9 cellular contexts compared by ENCODE assay signal in the genomic region with DNA sequence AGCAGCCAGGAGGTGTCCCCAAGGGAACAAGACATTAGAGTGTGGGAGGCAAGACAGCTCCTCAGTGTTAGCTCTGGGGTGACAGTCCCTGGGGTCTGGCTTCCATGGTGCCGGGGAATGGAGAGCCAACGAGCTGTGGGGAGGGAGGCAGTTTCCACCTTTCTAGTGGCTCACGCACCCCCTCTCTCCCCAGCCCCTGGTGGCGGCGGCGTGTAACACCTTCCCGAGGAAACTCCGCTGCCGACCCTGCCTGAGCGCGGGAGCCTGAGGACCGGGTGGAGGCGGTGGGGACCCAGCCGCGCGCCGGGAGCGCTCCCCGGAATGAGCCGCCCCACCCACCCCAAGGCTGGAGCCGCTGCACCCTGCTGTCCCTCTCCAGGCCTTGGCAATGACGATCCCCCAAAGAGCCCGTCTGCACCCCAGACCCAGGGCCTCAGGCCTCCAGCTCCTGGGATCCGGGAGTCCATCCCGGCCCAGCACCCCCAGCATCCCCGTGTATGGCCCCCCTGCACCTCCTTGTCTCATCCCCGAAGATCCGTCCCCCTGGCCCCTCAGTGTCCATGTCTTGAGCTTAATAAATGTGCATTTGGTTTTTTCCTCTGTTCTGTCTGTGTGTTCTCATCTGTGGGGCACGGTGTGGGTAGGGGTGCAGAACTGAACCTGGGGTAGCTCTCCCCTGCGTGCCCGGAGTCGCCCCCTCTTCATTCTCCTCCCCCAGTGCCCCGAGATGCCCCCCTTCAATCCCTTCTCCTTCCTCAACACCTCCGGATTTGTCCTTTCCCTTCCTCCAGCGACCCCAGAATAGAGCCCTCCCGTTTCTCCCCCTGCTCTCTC. TPM values are rescaled to one million over a fixed set of nuclear protein-coding genes. Genes with fewer than 3 reads are reported as not detected.
DNase-seq lines count a peak whose midpoint lies in the region; ATAC-seq and TF ChIP-seq lines count a peak whose summit lies in the region.
"Had no signal": no experiment of that assay in that cellular context is flagged by ENCODE, and none has a peak within 500 bp of the region (broad histone marks: within the 10 kb centered on the region; RNA-seq: fewer than 3 reads in every experiment).

No MANE protein-coding gene starts in this region.

- 0 to 1% methylated on average over 11 to 17 of the region's 36 CpGs for WGBS in esophagus squamous epithelium, 2 donors

- intact Hi-C loops in esophagus squamous epithelium (cut with DNase I), result no loop called here
- intact Hi-C loops in tibial artery (cut with DNase I; ENCODE audit: low total_unique reads), result no loop called here

- peak in 1 of 4 donors; percentile 7 for TF ChIP-seq POLR2A in esophagus squamous epithelium (IDR thresholded peaks at IDR 0.05)

- H3K27me3 ChIP-seq in esophagus squamous epithelium (peaks cover 0 to 35% (median 3%) of the 10 kb centered on the region in 4 donors), tibial artery (peaks cover 0 to 42% of the 10 kb centered on the region in 2 donors)

- peak; percentile 41 for ATAC-seq in omental fat pad (ENCODE audit: low FRiP score)
- ATAC-seq in GM19455 (IDR thresholded peaks at IDR 0.05; ENCODE audit: unreplicated experiment), result no peak

- H3K27ac ChIP-seq in esophagus squamous epithelium (peak overlapping the region; percentile 78 to 90 (median 84)), tibial artery (peak overlapping the region; percentile 57 to 58)

- TF ChIP-seq CTCF in esophagus squamous epithelium (IDR thresholded peaks at IDR 0.05) (peak; percentile 29 to 67 (median 58)), omental fat pad (IDR thresholded peaks at IDR 0.05) (no peak), tibial artery (IDR thresholded peaks at IDR 0.05) (peak; percentile 36 to 43)

- H3K36me3 ChIP-seq in esophagus squamous epithelium, result peaks cover 0 to 22% (median 0%) of the 10 kb centered on the region in 3 donors
- H3K36me3 ChIP-seq in tibial artery, result peaks cover 0 to 10% (median 4%) of the 10 kb centered on the region in 3 donors

- DNase-seq in GM19238 (ENCODE audit: insufficient read length, low spot score), result peak; percentile 70
- peak; percentile 44 for DNase-seq in NCI-H2171 treated with DMSO at 0.1 percent for 48 hours (lab: John Stamatoyannopoulos, UW)
- DNase-seq in activated CD8-positive, alpha-beta memory T cell treated with anti-CD3 and anti-CD28 coated beads, Interleukin-2, amount 50 U/mL, for 4 hours, result peak; percentile 77
- no peak for DNase-seq in esophagus squamous epithelium (lab: John Stamatoyannopoulos, UW)
- DNase-seq in omental fat pad (ENCODE audit: low spot score), result no peak
- no peak for DNase-seq in tibial artery
- DNase-seq in NCI-H2029 (lab: John Stamatoyannopoulos, UW), result no peak

- peak overlapping the region; percentile 45 to 75 (median 69) for H3K4me3 ChIP-seq in esophagus squamous epithelium
- H3K4me3 ChIP-seq in tibial artery, result peak overlapping the region; percentile 57 to 63

- H3K4me1 ChIP-seq in esophagus squamous epithelium, result peaks cover 17 to 37% (median 26%) of the 10 kb centered on the region in 3 donors
- H3K4me1 ChIP-seq in tibial artery, result peaks cover 0 to 29% (median 22%) of the 10 kb centered on the region in 4 donors

- no peaks in the 10 kb centered on the region for H3K9me3 ChIP-seq in esophagus squamous epithelium
- no peaks in the 10 kb centered on the region for H3K9me3 ChIP-seq in tibial artery

RNA-seq across cellular contexts. Expression of gene FXYD5, which starts 0.6 kb away (rescaled TPM):
- 100 to 1,000 TPM in 1 of 4 donors, 10 to 100 TPM in 3; 39.3 to 146 (median 45.7) TPM for total RNA-seq in esophagus squamous epithelium
- total RNA-seq in omental fat pad, result 100 to 1,000 TPM in 1 of 4 donors, 10 to 100 TPM in 3; 68.9 to 129 (median 88.8) TPM

RNA-seq across cellular contexts. Expression of gene FXYD7, which starts 10.9 kb away (rescaled TPM):
- total RNA-seq in esophagus squamous epithelium, result not detected
- not detected for total RNA-seq in omental fat pad

RNA-seq across cellular contexts. Expression of gene FXYD1, which starts 15.3 kb away (rescaled TPM):
- total RNA-seq in esophagus squamous epithelium (10 to 100 TPM in 2 of 4 donors, 1 to 10 TPM in 1, not detected in 1; 3.9 to 29.9 (median 10.1) TPM), omental fat pad (10 to 100 TPM; 20.5 to 32.2 (median 25.7) TPM)

RNA-seq across cellular contexts. Expression of gene LGI4, which starts 19.1 kb away (rescaled TPM):
- 1 to 10 TPM; 1.3 to 8.2 (median 1.6) TPM for total RNA-seq in esophagus squamous epithelium
- 10 to 100 TPM in 1 of 4 donors, 1 to 10 TPM in 3; 6.2 to 31.1 (median 8.3) TPM for total RNA-seq in omental fat pad

RNA-seq across cellular contexts. Expression of gene FXYD3, which starts 38.3 kb away (rescaled TPM):
- total RNA-seq in esophagus squamous epithelium, result 100 to 1,000 TPM; 282 to 837 (median 489) TPM
- total RNA-seq in omental fat pad, result 1 to 10 TPM in 1 of 4 donors, under 1 TPM in 1, not detected in 2; 0.38 to 2.6 TPM
- total RNA-seq: temporal lobe had no signal

Comparison
In these comparisons a context has a peak if more than half of its experiments do, and no peak if none do; other contexts are left out.
1. DNase-seq: peak in GM19238 (single experiment), NCI-H2171 treated with DMSO at 0.1 percent for 48 hours (single experiment) and activated CD8-positive, alpha-beta memory T cell treated with anti-CD3 and anti-CD28 coated beads, Interleukin-2, amount 50 U/mL, for 4 hours (single experiment); none in esophagus squamous epithelium (single experiment), omental fat pad (single experiment), tibial artery (0 of 2) and NCI-H2029 (single experiment).
2. CTCF ChIP-seq: peak in esophagus squamous epithelium (6 of 6) and tibial artery (2 of 2); none in omental fat pad (0 of 3).